In genomic region chr10:87753995-87754866, GRCh38 we compare ENCODE assay signal across 13 cellular contexts.
"Had no signal": no experiment of that assay in that cellular context is flagged by ENCODE, and none has a peak within 500 bp of the region (broad histone marks: within the 10 kb centered on the region; RNA-seq: fewer than 3 reads in every experiment).

No MANE protein-coding gene starts in this region.

- H3K4me3 ChIP-seq: dorsolateral prefrontal cortex, lower lobe of right lung, pancreas had no signal

- H3K9me3 ChIP-seq: lower lobe of right lung, pancreas had no signal

- H3K27me3 Mint-ChIP-seq: activated B cell treated with CpG ODN at 0.5 μM for 24 hours had no signal

- H3K27ac ChIP-seq: dorsolateral prefrontal cortex, lower lobe of right lung, pancreas had no signal

- H3K9me3 Mint-ChIP-seq: activated B cell treated with CpG ODN at 0.5 μM for 24 hours; mesothelial cell of epicardium; T-helper 1 cell treated with Interleukin-12 subunit alpha and Interleukin-12 subunit beta and Interleukin-4 antibody, amounts not matched to agents 30 μg/mL and 1 μg/mL, for 36 hours had no signal

- H3K4me1 ChIP-seq: lower lobe of right lung, pancreas had no signal

- H3K27ac Mint-ChIP-seq: activated B cell treated with CpG ODN at 0.5 μM for 24 hours; mesothelial cell of epicardium; T-helper 1 cell treated with Interleukin-12 subunit alpha and Interleukin-12 subunit beta and Interleukin-4 antibody, amounts not matched to agents 30 μg/mL and 1 μg/mL, for 36 hours had no signal

- DNase-seq: activated B cell treated with CpG ODN at 0.5 μM for 24 hours; activated CD4-positive, alpha-beta T cell treated with anti-CD3 and anti-CD28 coated beads, Interleukin-2, amount 50 U/mL, for 4 hours; activated CD8-positive, alpha-beta memory T cell treated with anti-CD3 and anti-CD28 coated beads, Interleukin-2, amount 50 U/mL, for 48 hours; dorsolateral prefrontal cortex; hippocampal formation; lower lobe of right lung; pancreas; stimulated activated CD4-positive, alpha-beta T cell treated with anti-CD3 and anti-CD28 coated beads, Interleukin-15, amount 100 ng/mL, for 24 hours; substantia nigra; trophoblast cell had no signal

- H3K4me3 Mint-ChIP-seq: activated B cell treated with CpG ODN at 0.5 μM for 24 hours; mesothelial cell of epicardium; T-helper 1 cell treated with Interleukin-12 subunit alpha and Interleukin-12 subunit beta and Interleukin-4 antibody, amounts not matched to agents 30 μg/mL and 1 μg/mL, for 36 hours had no signal

- ATAC-seq: esophagus mucosa, lower lobe of right lung, pancreas had no signal

- H3K27me3 ChIP-seq: dorsolateral prefrontal cortex, pancreas had no signal
